Comparison of ENCODE assay signal across 9 cellular contexts in genomic region chr9:14271078-14271673, GRCh38. TPM values are rescaled to one million over a fixed set of nuclear protein-coding genes. Genes with fewer than 3 reads are reported as not detected.
DNase-seq lines count a peak whose midpoint lies in the region; ATAC-seq, FAIRE-seq and TF ChIP-seq lines count a peak whose summit lies in the region.
"Had no signal": no experiment of that assay in that cellular context is flagged by ENCODE, and none has a peak within 500 bp of the region (broad histone marks: within the 10 kb centered on the region; RNA-seq: fewer than 3 reads in every experiment).

No MANE protein-coding gene starts in this region.

- H3K14ac ChIP-seq in neuronal stem cell (ENCODE audit: low read length), result no peak overlapping the region

- H3K79me1 ChIP-seq in neuronal stem cell (ENCODE audit: low read depth, low read length), result no peaks in the 10 kb centered on the region

- no peak overlapping the region for H3K9ac ChIP-seq in keratinocyte (ENCODE audit: control insufficient read depth, extremely low read depth, insufficient read depth, low read length)
- no peak overlapping the region for H3K9ac ChIP-seq in neuronal stem cell (ENCODE audit: low read depth, low read length, poor library complexity)

- no peak overlapping the region for H2AK5ac ChIP-seq in neuronal stem cell (ENCODE audit: low read depth, low read length)

- no peaks in the 10 kb centered on the region for H3K9me1 ChIP-seq in keratinocyte (ENCODE audit: control insufficient read depth, extremely low read depth, insufficient read depth, low read length)

- H4K91ac ChIP-seq in neuronal stem cell (ENCODE audit: low read depth, low read length, poor library complexity), result no peak overlapping the region

- TF ChIP-seq POLR2A in adrenal gland (IDR thresholded peaks at IDR 0.05), result no peak

- H3K23ac ChIP-seq in neuronal stem cell (ENCODE audit: low read depth, low read length, poor library complexity), result no peak overlapping the region

- H3K4me2 ChIP-seq in keratinocyte (ENCODE audit: control insufficient read depth, extremely low read depth, insufficient read depth, low read depth, low read length), result peak overlapping the region; percentile 4
- H3K4me2 ChIP-seq in neuronal stem cell (ENCODE audit: insufficient read depth, low read length, poor library complexity, severe bottlenecking), result no peak overlapping the region

- H3K27ac ChIP-seq in adrenal gland, result peak overlapping the region in 2 of 5 donors; percentile 20 to 27
- H3K27ac ChIP-seq in keratinocyte (ENCODE audit: control insufficient read depth, insufficient read depth, low read length), result no peak overlapping the region
- peak overlapping the region in 1 of 2 donors; percentile 6 for H3K27ac ChIP-seq in thoracic aorta
- no peak overlapping the region for H3K27ac ChIP-seq in neuronal stem cell (replicated peaks; ENCODE audit: low read length)

- no peak overlapping the region for H2BK12ac ChIP-seq in neuronal stem cell (ENCODE audit: low read length)

- ATAC-seq in thoracic aorta (ENCODE audit: insufficient number of reproducible peaks, low FRiP score, low read depth), result no peak
- ATAC-seq in GM19324 (IDR thresholded peaks at IDR 0.05; ENCODE audit: low FRiP score, unreplicated experiment), result no peak

- H2BK15ac ChIP-seq in neuronal stem cell (ENCODE audit: low read length), result no peak overlapping the region

- TF ChIP-seq CTCF in adrenal gland (IDR thresholded peaks at IDR 0.05) (no peak), keratinocyte (optimal IDR thresholded peaks at IDR 0.05 in 1 of 3, IDR thresholded peaks at IDR 0.05 in 1 of 3, conservative IDR thresholded peaks at IDR 0.05 in 1 of 3; ENCODE audit: extremely low read depth in 1 of 3, insufficient read depth in 2 of 3, low read length in 3 of 3) (no peak), thoracic aorta (IDR thresholded peaks at IDR 0.05) (no peak)

- no peak overlapping the region for H2BK120ac ChIP-seq in neuronal stem cell (ENCODE audit: low read depth, low read length)

- H2BK5ac ChIP-seq in neuronal stem cell (ENCODE audit: low read length), result no peak overlapping the region

- H3K36me3 ChIP-seq in adrenal gland (replicated peaks in 1 of 2) (no peaks in the 10 kb centered on the region), keratinocyte (ENCODE audit: control insufficient read depth in 2 of 2, extremely low read depth in 1 of 2, insufficient read depth in 2 of 2, low read length in 2 of 2) (no peaks in the 10 kb centered on the region), thoracic aorta (no peaks in the 10 kb centered on the region), neuronal stem cell (replicated peaks in 1 of 2; ENCODE audit: control insufficient read depth in 2 of 2, insufficient read depth in 2 of 2, low read length in 2 of 2) (no peaks in the 10 kb centered on the region)

- dilution Hi-C loops in keratinocyte (cut with MboI; ENCODE audit: extremely low pct_ligation_motif_present, low sequenced_read_pairs), result no loop called here

- 8 to 18% (median 15%) methylated on average over 7 of the region's 7 CpGs for WGBS in adrenal gland, 4 donors
- WGBS in neuronal stem cell (ENCODE audit: extremely low coverage in 2 of 2, insufficient read length in 2 of 2, insufficient replicate concordance in 1 of 2), 2 donors, result no CpG with 5 or more reads among the region's 7 CpGs

- no peaks in the 10 kb centered on the region for H4K20me1 ChIP-seq in keratinocyte (ENCODE audit: control insufficient read depth, extremely low read depth, insufficient read depth, low read length)

- H3K9me3 ChIP-seq in adrenal gland (replicated peaks in 1 of 3) (no peaks in the 10 kb centered on the region), keratinocyte (ENCODE audit: control insufficient read depth, low read depth, low read length) (no peaks in the 10 kb centered on the region), thoracic aorta (no peaks in the 10 kb centered on the region), neuronal stem cell (replicated peaks in 1 of 2; ENCODE audit: control insufficient read depth in 2 of 2, insufficient read depth in 1 of 2, low read depth in 1 of 2, low read length in 2 of 2) (no peaks in the 10 kb centered on the region)

- peak; percentile 44 for FAIRE-seq in keratinocyte (lab: Jason Lieb, UNC)
- no peak for FAIRE-seq in HTR-8/SVneo (lab: Jason Lieb, UNC)

- H3K4me1 ChIP-seq in adrenal gland (replicated peaks in 1 of 2) (peaks cover 21 to 40% of the 10 kb centered on the region in 2 donors), keratinocyte (ENCODE audit: control insufficient read depth, extremely low read depth, insufficient read depth, low read length) (peaks cover 50% of the 10 kb centered on the region), thoracic aorta (ENCODE audit: control insufficient read depth in 1 of 2, low read depth in 2 of 2) (peaks cover 37 to 60% of the 10 kb centered on the region in 2 donors), neuronal stem cell (ENCODE audit: control insufficient read depth in 2 of 2, insufficient read depth in 1 of 2, low read depth in 1 of 2, low read length in 2 of 2) (peaks cover 12 to 20% of the 10 kb centered on the region in 2 donors)

- H3K4me3 ChIP-seq in adrenal gland (no peak overlapping the region), keratinocyte (ENCODE audit: control insufficient read depth in 2 of 3, extremely low read depth in 1 of 3, insufficient read depth in 2 of 3, low read depth in 1 of 3, low read length in 3 of 3) (no peak overlapping the region), thoracic aorta (peak overlapping the region; percentile 33), neuronal stem cell (ENCODE audit: low read length in 2 of 2) (no peak overlapping the region)

- no peak overlapping the region for H3K4ac ChIP-seq in neuronal stem cell (ENCODE audit: low read length)

- no peak overlapping the region for H4K8ac ChIP-seq in neuronal stem cell (ENCODE audit: low read depth, low read length)

- H2AFZ ChIP-seq in keratinocyte (ENCODE audit: control insufficient read depth, low read length) (no peak overlapping the region), neuronal stem cell (ENCODE audit: low read length) (no peak overlapping the region)

- intact Hi-C loops in adrenal gland (cut with DNase I), result no loop called here

- DNase-seq in NCI-H1694 (lab: John Stamatoyannopoulos, UW) (peak; percentile 77), adrenal gland (peak; percentile 62 to 78 (median 66)), keratinocyte (ENCODE audit: low read depth, low spot score) (no peak), thoracic aorta (ENCODE audit: low spot score) (no peak), neuronal stem cell (ENCODE audit: low spot score) (no peak), HTR-8/SVneo (ENCODE audit: insufficient read length, low spot score) (no peak), activated T-cell treated with anti-CD3 and anti-CD28 coated beads for 4 hours (no peak)
- DNase-seq: activated naive CD8-positive, alpha-beta T cell treated with anti-CD3 and anti-CD28 coated beads, Interleukin-2, amount 10 ng/mL, durations not matched to agents 7 days and 5 days had no signal

- H3K27me3 ChIP-seq in adrenal gland, result no peaks in the 10 kb centered on the region
- H3K27me3 ChIP-seq in keratinocyte (ENCODE audit: control insufficient read depth, extremely low read depth, insufficient read depth, low read length), result no peaks in the 10 kb centered on the region
- no peaks in the 10 kb centered on the region for H3K27me3 ChIP-seq in thoracic aorta (replicated peaks; ENCODE audit: insufficient read depth)
- H3K27me3 ChIP-seq in neuronal stem cell (ENCODE audit: control insufficient read depth in 3 of 3, insufficient read depth in 3 of 3, low read depth in 1 of 3, low read length in 3 of 3), result no peaks in the 10 kb centered on the region

- peaks cover 26% of the 10 kb centered on the region for H3K79me2 ChIP-seq in keratinocyte (ENCODE audit: control insufficient read depth, insufficient read depth, low read length)

- no peak overlapping the region for H3K18ac ChIP-seq in neuronal stem cell (ENCODE audit: low read length)

RNA-seq across cellular contexts. Expression of gene NFIB, which starts 42.8 kb away (rescaled TPM):
- total RNA-seq in adrenal gland (10 to 100 TPM; 28.9 to 84.1 (median 57.7) TPM), thoracic aorta (100 to 1,000 TPM in 1 of 2 donors, 10 to 100 TPM in 1; 54.8 to 114 TPM)
- polyA plus RNA-seq in adrenal gland (10 to 100 TPM; 10.9 to 15.0 (median 13.7) TPM), keratinocyte (3.6 to 23.1 TPM (median 8.9 TPM) in 3 replicates)
- polyA plus RNA-seq in keratinocyte (2011; ENCODE audit: low read depth), result 12.3 TPM
- polyA plus RNA-seq in keratinocyte (2011; cell fraction: cytosol; rRNA removed), result 7.3 and 10.7 TPM in 2 replicates
- 25.9 and 27.8 TPM in 2 replicates for polyA plus RNA-seq in keratinocyte (2011; cell fraction: nucleus; rRNA removed)
- polyA plus RNA-seq in keratinocyte (2012; ENCODE audit: low replicate concordance), result 9.5 and 16.1 TPM in 2 replicates
- 18.4 to 56.7 TPM (median 39.1 TPM) in 3 replicates for polyA minus RNA-seq in keratinocyte
- polyA minus RNA-seq in keratinocyte (2011; cell fraction: cytosol; rRNA and poly(A)+ RNA removed), result 9.4 TPM
- polyA minus RNA-seq in keratinocyte (2011; cell fraction: nucleus; rRNA and poly(A)+ RNA removed), result 19.2 and 58.1 TPM in 2 replicates
- 0.08 TPM for polyA plus RNA-seq in neuronal stem cell (2013, experiment 1 of 2)
- polyA plus RNA-seq in neuronal stem cell (2013, experiment 2 of 2), result 0.10 TPM
- total RNA-seq: activated naive CD8-positive, alpha-beta T cell treated with anti-CD3 and anti-CD28 coated beads, Interleukin-2, amount 10 ng/mL, durations not matched to agents 7 days and 5 days had no signal

Comparison
In these comparisons a context has a peak if more than half of its experiments do, and no peak if none do; other contexts are left out.
1. DNase-seq: peak in NCI-H1694 (single experiment) and adrenal gland (7 of 7); none in keratinocyte (single experiment), thoracic aorta (single experiment), neuronal stem cell (single experiment), HTR-8/SVneo (single experiment) and activated T-cell treated with anti-CD3 and anti-CD28 coated beads for 4 hours (single experiment).